10 cellular contexts compared by ENCODE assay signal in the genomic region with DNA sequence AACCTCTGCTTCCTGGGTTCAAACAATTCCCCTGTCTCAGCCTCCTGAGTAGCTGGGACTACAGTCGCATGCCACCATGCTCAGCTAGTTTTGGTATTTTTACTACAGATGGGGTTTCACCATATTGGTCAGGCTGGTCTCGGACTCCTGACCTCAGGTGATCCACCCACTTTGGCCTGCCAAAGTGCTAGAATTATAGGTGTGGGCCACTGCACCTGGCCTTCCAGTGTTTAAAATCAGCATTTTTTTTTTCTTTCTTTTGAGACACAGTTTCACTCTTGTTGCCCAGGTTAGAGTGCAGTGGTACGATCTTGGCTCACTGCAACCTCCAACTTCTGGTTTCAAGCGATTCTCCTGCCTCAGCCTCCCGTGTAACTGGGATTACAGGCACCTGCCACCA. TPM values are rescaled to one million over a fixed set of nuclear protein-coding genes. Genes with fewer than 3 reads are reported as not detected.
"Had no signal": no experiment of that assay in that cellular context is flagged by ENCODE, and none has a peak within 500 bp of the region (broad histone marks: within the 10 kb centered on the region; RNA-seq: fewer than 3 reads in every experiment).

No MANE protein-coding gene starts in this region.

RNA-seq across cellular contexts. Expression of a gene that starts 5.3 kb away (rescaled TPM):
- total RNA-seq: dermis microvascular lymphatic vessel endothelial cell, esophagus squamous epithelium, heart right ventricle, left ventricle myocardium inferior, mammary epithelial cell, osteoblast, right atrium auricular region, sciatic nerve, smooth muscle cell had no signal
- polyA plus RNA-seq: heart right ventricle; mammary epithelial cell; naive thymus-derived CD4-positive, alpha-beta T cell; smooth muscle cell had no signal
